In the genomic region with DNA sequence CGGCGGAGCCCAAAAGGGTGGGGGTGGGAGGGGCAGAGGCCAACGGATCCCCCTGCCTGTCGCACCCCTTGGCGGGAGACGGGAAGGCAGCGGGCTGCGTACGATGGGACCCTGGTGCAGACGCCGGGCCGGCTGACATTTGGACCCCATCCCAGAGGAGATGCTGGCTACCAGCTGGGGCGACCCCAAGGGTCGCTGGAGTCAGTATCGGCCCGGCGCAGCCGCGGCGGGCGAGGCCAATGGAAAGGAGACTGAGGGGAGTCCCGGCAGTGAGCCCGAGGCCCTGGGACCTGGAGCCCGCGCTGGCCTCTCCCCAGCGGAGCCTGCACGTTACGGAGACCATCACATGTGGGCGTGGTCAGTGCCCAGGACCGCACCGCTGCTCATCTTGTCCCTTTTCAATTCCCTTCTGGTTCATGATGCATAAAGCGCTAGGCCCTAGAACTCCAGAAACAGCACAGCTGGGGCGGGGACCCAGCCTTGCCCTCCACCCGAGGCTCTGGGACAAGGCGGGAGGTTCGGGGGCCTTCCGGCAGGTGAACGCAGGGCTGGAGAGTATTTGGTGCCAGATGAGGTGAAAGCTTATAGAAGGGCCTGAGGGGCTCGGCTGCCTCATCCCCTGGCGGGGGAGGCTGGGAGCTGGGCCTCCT, we compare ENCODE assay signal across 1 cellular context.
A peak's percentile ranks its signal among the peaks of the same experiment; 100 is the strongest.
TF ChIP-seq lines count a peak whose summit lies in the region.

No MANE protein-coding gene starts in this region.

TF ChIP-seq in WTC11, 78 proteins besides CTCF, POLR2A, EP300 and RAD21 (continued from another document and continues in another):
- TF ChIP-seq AFF4 (CRISPR knock-in tag; IDR thresholded peaks at IDR 0.05; ENCODE audit: borderline replicate concordance) (no peak), MLX (CRISPR knock-in tag; IDR thresholded peaks at IDR 0.05) (no peak), ZMAT4 (CRISPR knock-in tag; IDR thresholded peaks at IDR 0.05) (no peak), RELA (CRISPR knock-in tag; IDR thresholded peaks at IDR 0.05; ENCODE audit: borderline replicate concordance) (no peak), FOXP1 (CRISPR knock-in tag; IDR thresholded peaks at IDR 0.05; ENCODE audit: borderline replicate concordance) (no peak), E2F5 (CRISPR knock-in tag; IDR thresholded peaks at IDR 0.05) (0 out of 2 replicates have a peak, but pooled peaks have one; percentile 29), NFATC4 (CRISPR knock-in tag; IDR thresholded peaks at IDR 0.05) (no peak), ZNF671 (CRISPR knock-in tag; IDR thresholded peaks at IDR 0.05) (no peak), ZSCAN18 (CRISPR knock-in tag; IDR thresholded peaks at IDR 0.05) (no peak), JAZF1 (CRISPR knock-in tag; IDR thresholded peaks at IDR 0.05) (no peak), ZNF219 (CRISPR knock-in tag; IDR thresholded peaks at IDR 0.05; ENCODE audit: borderline replicate concordance) (no peak), MXD4 (CRISPR knock-in tag; IDR thresholded peaks at IDR 0.05; ENCODE audit: borderline replicate concordance) (no peak), OVOL2 (CRISPR knock-in tag; IDR thresholded peaks at IDR 0.05; ENCODE audit: borderline replicate concordance) (no peak), CBFB (CRISPR knock-in tag; IDR thresholded peaks at IDR 0.05; ENCODE audit: low read depth) (no peak), FOXK1 (CRISPR knock-in tag; IDR thresholded peaks at IDR 0.05) (0 out of 2 replicates have a peak, but pooled peaks have one; percentile 6), PRDM15 (CRISPR knock-in tag; IDR thresholded peaks at IDR 0.05) (no peak), NR2C2 (CRISPR knock-in tag; IDR thresholded peaks at IDR 0.05) (no peak), ARID4B (CRISPR knock-in tag; IDR thresholded peaks at IDR 0.05; ENCODE audit: borderline replicate concordance) (no peak), CDX4 (CRISPR knock-in tag; IDR thresholded peaks at IDR 0.05; ENCODE audit: borderline replicate concordance) (no peak), ZNF121 (CRISPR knock-in tag; IDR thresholded peaks at IDR 0.05) (no peak), JUN (CRISPR knock-in tag; IDR thresholded peaks at IDR 0.05) (no peak), USF1 (CRISPR knock-in tag; IDR thresholded peaks at IDR 0.05) (no peak), ELF4 (CRISPR knock-in tag; IDR thresholded peaks at IDR 0.05; ENCODE audit: low read depth) (no peak), CREB1 (CRISPR knock-in tag; IDR thresholded peaks at IDR 0.05) (no peak)
- TF ChIP-seq, protein P1, sequence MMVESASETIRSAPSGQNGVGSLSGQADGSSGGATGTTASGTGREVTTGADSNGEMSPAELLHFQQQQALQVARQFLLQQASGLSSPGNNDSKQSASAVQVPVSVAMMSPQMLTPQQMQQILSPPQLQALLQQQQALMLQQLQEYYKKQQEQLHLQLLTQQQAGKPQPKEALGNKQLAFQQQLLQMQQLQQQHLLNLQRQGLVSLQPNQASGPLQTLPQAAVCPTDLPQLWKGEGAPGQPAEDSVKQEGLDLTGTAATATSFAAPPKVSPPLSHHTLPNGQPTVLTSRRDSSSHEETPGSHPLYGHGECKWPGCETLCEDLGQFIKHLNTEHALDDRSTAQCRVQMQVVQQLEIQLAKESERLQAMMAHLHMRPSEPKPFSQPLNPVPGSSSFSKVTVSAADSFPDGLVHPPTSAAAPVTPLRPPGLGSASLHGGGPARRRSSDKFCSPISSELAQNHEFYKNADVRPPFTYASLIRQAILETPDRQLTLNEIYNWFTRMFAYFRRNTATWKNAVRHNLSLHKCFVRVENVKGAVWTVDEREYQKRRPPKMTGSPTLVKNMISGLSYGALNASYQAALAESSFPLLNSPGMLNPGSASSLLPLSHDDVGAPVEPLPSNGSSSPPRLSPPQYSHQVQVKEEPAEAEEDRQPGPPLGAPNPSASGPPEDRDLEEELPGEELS (CRISPR knock-in tag; IDR thresholded peaks at IDR 0.05), result no peak
- TF ChIP-seq, protein P2, sequence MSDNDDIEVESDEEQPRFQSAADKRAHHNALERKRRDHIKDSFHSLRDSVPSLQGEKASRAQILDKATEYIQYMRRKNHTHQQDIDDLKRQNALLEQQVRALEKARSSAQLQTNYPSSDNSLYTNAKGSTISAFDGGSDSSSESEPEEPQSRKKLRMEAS (CRISPR knock-in tag; IDR thresholded peaks at IDR 0.05), result 0 out of 2 replicates have a peak, but pooled peaks have one; percentile 24
- TF ChIP-seq, protein P3, sequence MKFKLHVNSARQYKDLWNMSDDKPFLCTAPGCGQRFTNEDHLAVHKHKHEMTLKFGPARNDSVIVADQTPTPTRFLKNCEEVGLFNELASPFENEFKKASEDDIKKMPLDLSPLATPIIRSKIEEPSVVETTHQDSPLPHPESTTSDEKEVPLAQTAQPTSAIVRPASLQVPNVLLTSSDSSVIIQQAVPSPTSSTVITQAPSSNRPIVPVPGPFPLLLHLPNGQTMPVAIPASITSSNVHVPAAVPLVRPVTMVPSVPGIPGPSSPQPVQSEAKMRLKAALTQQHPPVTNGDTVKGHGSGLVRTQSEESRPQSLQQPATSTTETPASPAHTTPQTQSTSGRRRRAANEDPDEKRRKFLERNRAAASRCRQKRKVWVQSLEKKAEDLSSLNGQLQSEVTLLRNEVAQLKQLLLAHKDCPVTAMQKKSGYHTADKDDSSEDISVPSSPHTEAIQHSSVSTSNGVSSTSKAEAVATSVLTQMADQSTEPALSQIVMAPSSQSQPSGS (CRISPR knock-in tag; IDR thresholded peaks at IDR 0.05; ENCODE audit: borderline replicate concordance, low read depth), result no peak
- TF ChIP-seq, protein P4, sequence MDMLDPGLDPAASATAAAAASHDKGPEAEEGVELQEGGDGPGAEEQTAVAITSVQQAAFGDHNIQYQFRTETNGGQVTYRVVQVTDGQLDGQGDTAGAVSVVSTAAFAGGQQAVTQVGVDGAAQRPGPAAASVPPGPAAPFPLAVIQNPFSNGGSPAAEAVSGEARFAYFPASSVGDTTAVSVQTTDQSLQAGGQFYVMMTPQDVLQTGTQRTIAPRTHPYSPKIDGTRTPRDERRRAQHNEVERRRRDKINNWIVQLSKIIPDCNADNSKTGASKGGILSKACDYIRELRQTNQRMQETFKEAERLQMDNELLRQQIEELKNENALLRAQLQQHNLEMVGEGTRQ (CRISPR knock-in tag; IDR thresholded peaks at IDR 0.05), result no peak
